Comparison of ENCODE assay signal across 12 cellular contexts in genomic region chr16:85674418-85674755, GRCh38. TPM values are rescaled to one million over a fixed set of nuclear protein-coding genes. Genes with fewer than 3 reads are reported as not detected.
DNase-seq lines count a peak whose midpoint lies in the region; ATAC-seq and TF ChIP-seq lines count a peak whose summit lies in the region.
"Had no signal": no experiment of that assay in that cellular context is flagged by ENCODE, and none has a peak within 500 bp of the region (broad histone marks: within the 10 kb centered on the region; RNA-seq: fewer than 3 reads in every experiment).

No MANE protein-coding gene starts in this region.

- no peak for TF ChIP-seq CTCF in CD14-positive monocyte (IDR thresholded peaks at IDR 0.05)
- no peak for TF ChIP-seq CTCF in HFFc6 (IDR thresholded peaks at IDR 0.05)
- TF ChIP-seq CTCF in chondrocyte (IDR thresholded peaks at IDR 0.05): no peak
- TF ChIP-seq CTCF in progenitor cell of endocrine pancreas (IDR thresholded peaks at IDR 0.05; ENCODE audit: unreplicated experiment): no peak

- ATAC-seq in GM21360 (IDR thresholded peaks at IDR 0.05; ENCODE audit: unreplicated experiment): no peak
- no peak for ATAC-seq in HG03095 (IDR thresholded peaks at IDR 0.05; ENCODE audit: unreplicated experiment)

- H3K27me3 Mint-ChIP-seq in CD14-positive monocyte (ENCODE audit: low read depth in 3 of 3) (no peaks in the 10 kb centered on the region), HFFc6 (ENCODE audit: insufficient read depth) (peaks cover 3% of the 10 kb centered on the region), chondrocyte (ENCODE audit: low read depth) (no peaks in the 10 kb centered on the region), progenitor cell of endocrine pancreas (no peaks in the 10 kb centered on the region)

- H3K4me3 Mint-ChIP-seq in CD14-positive monocyte: no peak overlapping the region
- H3K4me3 Mint-ChIP-seq in HFFc6: no peak overlapping the region; the same call in 1 of the 2 replicates
- peak overlapping the region; percentile 7 for H3K4me3 Mint-ChIP-seq in chondrocyte (ENCODE audit: unreplicated experiment)
- H3K4me3 Mint-ChIP-seq in progenitor cell of endocrine pancreas (ENCODE audit: low read depth): no peak overlapping the region

- peak overlapping the region in 4 of 7 donors; percentile 3 to 35 (median 25) for H3K27ac Mint-ChIP-seq in CD14-positive monocyte
- peak overlapping the region; percentile 79; the same call in 1 of the 2 replicates for H3K27ac Mint-ChIP-seq in HFFc6
- H3K27ac Mint-ChIP-seq in chondrocyte (ENCODE audit: unreplicated experiment): peak overlapping the region; percentile 51
- peak overlapping the region; percentile 72 for H3K27ac Mint-ChIP-seq in progenitor cell of endocrine pancreas

- DNase-seq in CD14-positive monocyte (ENCODE audit: low spot score) (no peak), HFFc6 (no peak), chondrocyte (ENCODE audit: low spot score) (no peak), progenitor cell of endocrine pancreas (ENCODE audit: low spot score, unreplicated experiment) (no peak), cerebellar cortex (ENCODE audit: low spot score) (no peak)
- DNase-seq: effector CD8-positive, alpha-beta T cell; NCI-H1436 treated with DMSO at 0.1 percent for 48 hours; PC-9; stimulated activated CD4-positive, alpha-beta T cell treated with anti-CD3 and anti-CD28 coated beads, Interleukin-12 subunit alpha, Interleukin-12 subunit beta, amount 100 ng/mL, for 4 hours; WERI-Rb-1 had no signal

- no peaks in the 10 kb centered on the region for H3K4me1 Mint-ChIP-seq in CD14-positive monocyte
- H3K4me1 Mint-ChIP-seq in HFFc6 (ENCODE audit: low read depth): peaks cover 23% of the 10 kb centered on the region
- peaks cover 13% of the 10 kb centered on the region for H3K4me1 Mint-ChIP-seq in chondrocyte (ENCODE audit: low read depth)
- peaks cover 10% of the 10 kb centered on the region for H3K4me1 Mint-ChIP-seq in progenitor cell of endocrine pancreas (ENCODE audit: low read depth)

- intact Hi-C loops in CD14-positive monocyte (cut with micrococcal nuclease): no loop called here

- H3K36me3 Mint-ChIP-seq in CD14-positive monocyte: peaks cover 71 to 96% of the 10 kb centered on the region in 2 donors
- peaks cover 30% of the 10 kb centered on the region for H3K36me3 Mint-ChIP-seq in HFFc6 (ENCODE audit: low read depth)
- H3K36me3 Mint-ChIP-seq in chondrocyte (ENCODE audit: low read depth): peaks cover 23% of the 10 kb centered on the region
- H3K36me3 Mint-ChIP-seq in progenitor cell of endocrine pancreas (ENCODE audit: insufficient read depth): peaks cover 34% of the 10 kb centered on the region

- H3K9me3 Mint-ChIP-seq in CD14-positive monocyte (no peaks in the 10 kb centered on the region), HFFc6 (no peaks in the 10 kb centered on the region; the same call in 1 of the 2 replicates), chondrocyte (ENCODE audit: low read depth) (no peaks in the 10 kb centered on the region), progenitor cell of endocrine pancreas (ENCODE audit: low read depth) (no peaks in the 10 kb centered on the region)

RNA-seq across cellular contexts. Expression of gene GINS2, which starts 14.4 kb away (rescaled TPM):
- polyA plus RNA-seq in CD14-positive monocyte: under 1 TPM in 1 of 2 donors, not detected in 1; 0.28 TPM
- 10 to 100 TPM; 11.8 to 24.6 (median 21.0) TPM for total RNA-seq in HFFc6 (2021; fragmentation: NEBNext Ultra II Directional; extraction: Animal tissue kit (Norgen Biotek cat#: 25700))
- 3.1 to 10.9 TPM (median 3.8 TPM) in 3 replicates for total RNA-seq in chondrocyte
- total RNA-seq in progenitor cell of endocrine pancreas: 20.9 and 22.3 TPM in 2 replicates

Comparison
In these comparisons a context has a peak if more than half of its experiments do, and no peak if none do; other contexts are left out.
1. H3K27ac Mint-ChIP-seq: peak in every context shown above with its lines; median percentile 79 in HFFc6; 72 in progenitor cell of endocrine pancreas; 51 in chondrocyte; 25 in CD14-positive monocyte.